In genomic region chr11:120108154-120108784, GRCh38 we compare ENCODE assay signal across 8 cellular contexts. TPM values are rescaled to one million over a fixed set of nuclear protein-coding genes. Genes with fewer than 3 reads are reported as not detected.
DNase-seq lines count a peak whose midpoint lies in the region; ATAC-seq and TF ChIP-seq lines count a peak whose summit lies in the region.

No MANE protein-coding gene starts in this region.

- H3K79me2 ChIP-seq in PC-3 (ENCODE audit: low read length): no peaks in the 10 kb centered on the region
- no peaks in the 10 kb centered on the region for H3K79me2 ChIP-seq in neural progenitor cell (ENCODE audit: low read depth)

- H3F3A ChIP-seq in PC-3 (ENCODE audit: low read length, unreplicated experiment) (no peaks in the 10 kb centered on the region), neural progenitor cell (ENCODE audit: low read depth) (peaks cover 8% of the 10 kb centered on the region)

- no TSS peak for BruUV-seq in PC-3 (replicated peaks; lab: Mats Ljungman, UMichigan)

- peaks cover 2% of the 10 kb centered on the region for H3K36me3 Mint-ChIP-seq in neural progenitor cell

- DNase-seq in GM06990 (ENCODE audit: extremely low read depth, insufficient read length) (peak; percentile 33), PC-3 (peak; percentile 80), activated T-helper 1 cell treated with Interleukin-2 at 50 U/mL for 16 hours (ENCODE audit: low read depth) (peak; percentile 11), fibroblast of peridontal ligament (ENCODE audit: extremely low read depth) (peak; percentile 44), neural progenitor cell (ENCODE audit: low spot score) (peak; percentile 87), substantia nigra (lab: John Stamatoyannopoulos, UW) (peak in 48 of 49 donors; percentile 16 to 85 (median 62))

- peaks cover 7% of the 10 kb centered on the region for H3K9me3 Mint-ChIP-seq in neural progenitor cell

- H3K36me3 ChIP-seq in GM06990 (ENCODE audit: control insufficient read depth, insufficient read depth, low read length) (no peaks in the 10 kb centered on the region), PC-3 (ENCODE audit: low read depth, low read length) (no peaks in the 10 kb centered on the region), neural progenitor cell (no peaks in the 10 kb centered on the region)

- no peaks in the 10 kb centered on the region for H3K9me2 ChIP-seq in PC-3 (replicated peaks; ENCODE audit: low read length)

- H3K27me3 ChIP-seq in GM06990 (replicated peaks; ENCODE audit: control insufficient read depth, insufficient read depth, low read length) (peaks cover 4% of the 10 kb centered on the region), PC-3 (ENCODE audit: low read length) (peaks cover 42% of the 10 kb centered on the region), neural progenitor cell (peaks cover 48% of the 10 kb centered on the region)

- no peak overlapping the region for H3K4me3 Mint-ChIP-seq in neural progenitor cell

- intact Hi-C loops in PC-3 (cut with micrococcal nuclease): loop anchor here (1.0 kb wide), 2 partner anchors 442 to 627 kb away; no protein-coding TSS in a partner anchor

- H3K27ac ChIP-seq in PC-3 (ENCODE audit: low read length) (no peak overlapping the region), neural progenitor cell (no peak overlapping the region), substantia nigra (ENCODE audit: low read depth, low read length, poor library complexity, severe bottlenecking) (peak overlapping the region; percentile 76)

- H4K20me1 ChIP-seq in PC-3 (ENCODE audit: low read length) (no peaks in the 10 kb centered on the region), neural progenitor cell (ENCODE audit: low read depth) (no peaks in the 10 kb centered on the region)

- peaks cover 25% of the 10 kb centered on the region for H3K27me3 Mint-ChIP-seq in neural progenitor cell (ENCODE audit: insufficient read depth, low read depth)

- CTCF ChIA-PET in PC-3 (lab: Charles Lee): interaction anchor here (0.5 to 1.0 kb wide), 2 partner anchors 154 to 676 kb away, joined by 3 to 6 read pairs; no protein-coding TSS in a partner anchor

- H3K9me3 ChIP-seq in PC-3 (ENCODE audit: low read length) (no peaks in the 10 kb centered on the region), neural progenitor cell (ENCODE audit: low read depth) (no peaks in the 10 kb centered on the region)

- TF ChIP-seq CTCF in GM06990 (IDR thresholded peaks at IDR 0.05; ENCODE audit: insufficient read depth, low read length, poor library complexity, severe bottlenecking): peak; percentile 100
- peak; percentile 99 for TF ChIP-seq CTCF in PC-3 (conservative IDR thresholded peaks at IDR 0.05; ENCODE audit: low read depth, low read length)
- peak; percentile 100 for TF ChIP-seq CTCF in neural progenitor cell (IDR thresholded peaks at IDR 0.05)

- H3K4me3 ChIP-seq in GM06990 (replicated peaks; ENCODE audit: low read depth, low read length) (no peak overlapping the region), PC-3 (ENCODE audit: low read length) (no peak overlapping the region), neural progenitor cell (no peak overlapping the region)

- peak; percentile 49 for ATAC-seq in HG03565 (IDR thresholded peaks at IDR 0.05; ENCODE audit: unreplicated experiment)
- ATAC-seq in PC-3: peak; percentile 92
- ATAC-seq in GM19452 (IDR thresholded peaks at IDR 0.05; ENCODE audit: unreplicated experiment): no peak

- peaks cover 20% of the 10 kb centered on the region for H3K4me1 Mint-ChIP-seq in neural progenitor cell

- H2AFZ ChIP-seq in PC-3 (ENCODE audit: low read length) (no peak overlapping the region), neural progenitor cell (replicated peaks) (no peak overlapping the region)

- H3K4me1 ChIP-seq in PC-3 (ENCODE audit: insufficient read depth, low read length): no peaks in the 10 kb centered on the region
- H3K4me1 ChIP-seq in neural progenitor cell: peaks cover 19% of the 10 kb centered on the region

- H3K9ac ChIP-seq in PC-3 (ENCODE audit: low read length): no peak overlapping the region
- no peak overlapping the region for H3K9ac ChIP-seq in neural progenitor cell

- POLR2A ChIA-PET in PC-3 (lab: Charles Lee; ENCODE audit: unreplicated experiment): no interaction called here

- H3K27ac Mint-ChIP-seq in neural progenitor cell: no peak overlapping the region

- H3K4me2 ChIP-seq in PC-3 (ENCODE audit: low read length) (no peak overlapping the region), neural progenitor cell (no peak overlapping the region)

RNA-seq across cellular contexts. Expression of gene TRIM29, which starts 29.6 kb away (rescaled TPM):
- total RNA-seq in PC-3 (2014; rRNA removed) (31.8 and 38.5 TPM in 2 replicates), neural progenitor cell (ENCODE audit: low replicate concordance) (0.11 TPM in 1 of 2 replicates, not detected in the other)

Comparison
In these comparisons a context has a peak if more than half of its experiments do, and no peak if none do; other contexts are left out.
1. DNase-seq: peak in every context shown above with its lines; median percentile 87 in neural progenitor cell; 80 in PC-3; 62 in substantia nigra; 44 in fibroblast of peridontal ligament; 33 in GM06990; 11 in activated T-helper 1 cell treated with Interleukin-2 at 50 U/mL for 16 hours.
2. RNA of gene TRIM29, which starts 29.6 kb away (total RNA-seq): 31.8 to 38.5 TPM in PC-3; 0.11 TPM in neural progenitor cell; every median in the first group is over 10 times any median in the second.
3. Peak in every context shown above with its lines, with median percentiles within 50 percentile points of each other: CTCF ChIP-seq.